In the genomic region with DNA sequence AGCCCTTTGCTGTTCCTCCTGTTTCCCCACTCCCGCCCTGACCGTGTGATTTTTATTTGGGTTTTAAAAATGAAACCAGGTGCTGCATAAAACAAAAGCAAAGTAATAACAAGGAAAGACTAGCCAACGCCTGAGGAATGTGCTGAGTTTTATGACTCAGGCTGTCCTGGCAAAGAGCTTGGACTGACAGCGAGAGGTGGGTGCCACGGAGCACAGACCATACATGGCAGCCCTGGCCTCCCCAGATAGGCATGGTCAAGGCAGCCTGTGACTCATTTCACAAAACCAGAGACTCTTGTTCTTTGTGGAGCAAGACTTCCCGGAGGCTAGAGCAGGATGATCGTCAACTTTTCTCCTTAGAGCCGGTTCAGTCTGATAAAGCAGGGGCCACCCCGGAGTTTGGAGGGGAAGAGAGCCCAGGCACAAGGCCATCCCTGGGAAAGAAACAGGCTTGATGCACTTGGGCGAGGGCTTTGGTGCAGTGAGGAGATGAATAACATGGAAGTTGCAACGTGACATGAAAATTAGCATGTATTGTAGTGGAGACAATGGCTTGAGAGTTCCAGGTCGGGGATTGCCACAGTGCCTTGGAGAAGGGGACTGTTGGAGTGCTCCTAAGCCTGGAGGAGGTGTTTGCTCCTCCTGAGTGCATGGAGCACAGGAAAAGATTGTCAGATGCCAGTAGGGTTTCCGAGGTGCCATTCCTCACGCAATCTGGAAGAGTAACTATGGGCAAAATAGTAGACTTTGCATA, we compare ENCODE assay signal across 9 cellular contexts. TPM values are rescaled to one million over a fixed set of nuclear protein-coding genes. Genes with fewer than 3 reads are reported as not detected.
DNase-seq lines count a peak whose midpoint lies in the region; ATAC-seq, FAIRE-seq and TF ChIP-seq lines count a peak whose summit lies in the region.
"Had no signal": no experiment of that assay in that cellular context is flagged by ENCODE, and none has a peak within 500 bp of the region (broad histone marks: within the 10 kb centered on the region; RNA-seq: fewer than 3 reads in every experiment).

No MANE protein-coding gene starts in this region.

- peak overlapping the region; percentile 99 to 100 (median 99) for H3K27ac Mint-ChIP-seq in nephron

- ATAC-seq in HG02840 (IDR thresholded peaks at IDR 0.05; ENCODE audit: low FRiP score, unreplicated experiment) (no peak), GM18519 (IDR thresholded peaks at IDR 0.05; ENCODE audit: low FRiP score, unreplicated experiment) (no peak)

- no peaks in the 10 kb centered on the region for H3K27me3 Mint-ChIP-seq in nephron (ENCODE audit: low read depth)

- no peaks in the 10 kb centered on the region for H3K36me3 Mint-ChIP-seq in nephron (ENCODE audit: low read depth)

- H3K4me1 Mint-ChIP-seq in nephron = peaks cover 81% of the 10 kb centered on the region

- H3K4me3 Mint-ChIP-seq in nephron = peak overlapping the region; percentile 16 to 88 (median 40)

- DNase-seq in GM13976 (ENCODE audit: low spot score) = peak; percentile 49
- peak; percentile 69 for DNase-seq in HTR-8/SVneo (ENCODE audit: insufficient read length, low spot score)
- peak in 2 of 10 donors; percentile 20 to 35 for DNase-seq in dorsolateral prefrontal cortex
- DNase-seq in NCI-H2171 treated with DMSO at 0.1 percent for 48 hours (lab: John Stamatoyannopoulos, UW) = no peak
- no peak for DNase-seq in HuH-7 (ENCODE audit: low spot score)

- H3K9me3 Mint-ChIP-seq in nephron = peaks cover 2% of the 10 kb centered on the region

- in situ Hi-C loops in GM13976 (cut with MboI; ENCODE audit: low sequenced_read_pairs, unreplicated experiment) = no loop called here

- no peak overlapping the region for H3K4me3 ChIP-seq in dorsolateral prefrontal cortex

- intact Hi-C loops in dorsolateral prefrontal cortex (cut with DNase I) = loop anchor here (5.0 to 10.0 kb wide), 3 partner anchors 80 to 203 kb away; a partner anchor contains a TSS

- no peaks in the 10 kb centered on the region for H3K27me3 ChIP-seq in dorsolateral prefrontal cortex

- no peak for TF ChIP-seq CTCF in GM13976 (IDR thresholded peaks at IDR 0.05; ENCODE audit: borderline replicate concordance, control extremely low read depth, extremely low read depth, insufficient read depth, missing control alignments)
- TF ChIP-seq CTCF in dorsolateral prefrontal cortex (IDR thresholded peaks at IDR 0.05 in 54 of 56, conservative IDR thresholded peaks at IDR 0.05 in 2 of 56; ENCODE audit: low read depth in 1 of 56, partially characterized antibody in 56 of 56) = no peak
- no peak for TF ChIP-seq CTCF in nephron (IDR thresholded peaks at IDR 0.05; ENCODE audit: unreplicated experiment in 3 of 3)

- FAIRE-seq in HTR-8/SVneo (lab: Jason Lieb, UNC) = peak; percentile 87

- peak overlapping the region in 49 of 59 donors; percentile 11 to 97 (median 94) for H3K27ac ChIP-seq in dorsolateral prefrontal cortex

RNA-seq across cellular contexts. Expression of a gene that starts 54.8 kb away (rescaled TPM):
- total RNA-seq in dorsolateral prefrontal cortex = under 1 TPM in 1 of 120 experiments, not detected in 119; 0.52 TPM
- total RNA-seq: T-helper 1 cell treated with Interleukin-12 subunit alpha and Interleukin-12 subunit beta and Interleukin-4 antibody, amounts not matched to agents 30 ng/mL and 1 ng/mL, for 36 hours had no signal

Comparison
In these comparisons a context has a peak if more than half of its experiments do, and no peak if none do; other contexts are left out.
1. DNase-seq: peak in GM13976 (single experiment) and HTR-8/SVneo (single experiment); none in NCI-H2171 treated with DMSO at 0.1 percent for 48 hours (single experiment) and HuH-7 (single experiment).